Comparison of ENCODE assay signal across 24 cellular contexts in the genomic region with DNA sequence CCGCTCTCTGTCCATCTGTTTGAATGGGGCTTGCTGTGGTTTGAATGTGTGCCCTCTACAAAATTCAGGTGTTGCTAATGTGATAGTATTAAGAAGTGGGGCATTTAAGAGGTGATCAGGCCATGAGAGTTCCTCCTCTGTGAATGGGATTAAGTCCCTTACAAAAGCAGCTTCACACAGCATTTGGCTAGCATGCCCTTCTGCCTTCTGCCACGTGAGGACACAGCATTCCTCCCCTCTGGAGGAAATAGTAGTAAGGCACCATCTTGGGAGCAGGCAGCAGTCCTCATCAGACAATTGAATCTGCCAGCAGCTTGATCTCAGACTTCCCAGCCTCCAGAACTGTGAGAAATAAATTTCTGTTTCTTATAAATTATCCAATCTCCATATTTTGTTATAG.
A peak's percentile ranks its signal among the peaks of the same experiment; 100 is the strongest.
DNase-seq lines count a peak whose midpoint lies in the region; ATAC-seq and TF ChIP-seq lines count a peak whose summit lies in the region.
"Had no signal": no experiment of that assay in that cellular context is flagged by ENCODE, and none has a peak within 500 bp of the region (broad histone marks: within the 10 kb centered on the region; RNA-seq: fewer than 3 reads in every experiment).

No MANE protein-coding gene starts in this region.

- TF ChIP-seq CTCF in cardiac muscle cell (IDR thresholded peaks at IDR 0.05; ENCODE audit: low read depth, low read length), result no peak
- peak; percentile 35; the same call in 1 of the 2 replicates for TF ChIP-seq CTCF in WERI-Rb-1 (IDR thresholded peaks at IDR 0.05; ENCODE audit: low read depth, low read length)
- TF ChIP-seq CTCF in nephron progenitor cell (IDR thresholded peaks at IDR 0.05), result no peak

- DNase-seq in cardiac muscle cell (ENCODE audit: low read depth in 1 of 2, low spot score in 1 of 2), result no peak
- DNase-seq in cardiac septum (ENCODE audit: low spot score), result no peak
- peak; percentile 77 for DNase-seq in WERI-Rb-1
- DNase-seq in nephron progenitor cell, result no peak
- no peak for DNase-seq in naive thymus-derived CD4-positive, alpha-beta T cell
- no peak for DNase-seq in naive thymus-derived CD8-positive, alpha-beta T cell
- no peak for DNase-seq in NCI-H526 treated with DMSO at 0.1 percent for 48 hours (lab: John Stamatoyannopoulos, UW)
- DNase-seq: 8988T; CD4-positive, alpha-beta memory T cell; EL; GF-D8; H9; MV-4-11; NCI-H1105 treated with DMSO at 0.1 percent for 48 hours; NCI-H2029 treated with DMSO at 0.1 percent for 48 hours; NCI-H226; NCI-H510A treated with DMSO at 0.1 percent for 48 hours; PC-9; SHP77 treated with DMSO at 0.1 percent for 48 hours had no signal

- H3K27ac Mint-ChIP-seq in nephron progenitor cell, result peak overlapping the region; percentile 91
- no peak overlapping the region for H3K27ac Mint-ChIP-seq in naive thymus-derived CD4-positive, alpha-beta T cell
- no peak overlapping the region for H3K27ac Mint-ChIP-seq in naive thymus-derived CD8-positive, alpha-beta T cell
- H3K27ac Mint-ChIP-seq: CD4-positive, alpha-beta memory T cell; H9; IgD-negative memory B cell had no signal

- H3K27me3 ChIP-seq in cardiac muscle cell (no peaks in the 10 kb centered on the region), WERI-Rb-1 (ENCODE audit: insufficient read depth, low read depth, severe bottlenecking) (no peaks in the 10 kb centered on the region)
- H3K27me3 ChIP-seq in naive thymus-derived CD4-positive, alpha-beta T cell (ENCODE audit: control insufficient read depth in 2 of 2, insufficient read depth in 2 of 2, low read length in 2 of 2), result no peaks in the 10 kb centered on the region

- no peak for ATAC-seq in naive thymus-derived CD4-positive, alpha-beta T cell
- no peak for ATAC-seq in naive thymus-derived CD8-positive, alpha-beta T cell
- no peak for ATAC-seq in HG02852 (IDR thresholded peaks at IDR 0.05; ENCODE audit: unreplicated experiment)
- ATAC-seq: SK-N-SH treated with all-trans-retinoic acid at 6 μM for 48 hours had no signal

- POLR2A ChIA-PET in naive thymus-derived CD4-positive, alpha-beta T cell (lab: Charles Lee), result no interaction called here
- POLR2A ChIA-PET in naive thymus-derived CD8-positive, alpha-beta T cell (lab: Charles Lee), result no interaction called here

- H3K27me3 Mint-ChIP-seq in nephron progenitor cell (ENCODE audit: low read depth, poor library complexity), result no peaks in the 10 kb centered on the region
- no peaks in the 10 kb centered on the region for H3K27me3 Mint-ChIP-seq in naive thymus-derived CD4-positive, alpha-beta T cell
- H3K27me3 Mint-ChIP-seq in naive thymus-derived CD8-positive, alpha-beta T cell, result no peaks in the 10 kb centered on the region
- H3K27me3 Mint-ChIP-seq: CD4-positive, alpha-beta memory T cell; IgD-negative memory B cell had no signal

- intact Hi-C loops in cardiac septum (cut with DNase I), result no loop called here
- intact Hi-C loops in naive thymus-derived CD4-positive, alpha-beta T cell (cut with micrococcal nuclease), result no loop called here

- H3K27ac ChIP-seq in cardiac muscle cell (peak overlapping the region; percentile 31), WERI-Rb-1 (peak overlapping the region; percentile 26)
- no peak overlapping the region for H3K27ac ChIP-seq in naive thymus-derived CD4-positive, alpha-beta T cell (ENCODE audit: low read depth, low read length)
- H3K27ac ChIP-seq: BLaER1 treated with 17β-estradiol and CSF1 and Interleukin-3, amounts not matched to agents 10 nM and 100 nM; PC-9; RWPE1 had no signal

- peaks cover 20% of the 10 kb centered on the region for H3K4me1 ChIP-seq in cardiac muscle cell (ENCODE audit: low read depth)
- H3K4me1 ChIP-seq in naive thymus-derived CD4-positive, alpha-beta T cell (ENCODE audit: control insufficient read depth in 2 of 2, insufficient read depth in 2 of 2, low read length in 2 of 2), result no peaks in the 10 kb centered on the region

- H3K9me3 ChIP-seq in cardiac muscle cell (ENCODE audit: low read depth) (no peaks in the 10 kb centered on the region), WERI-Rb-1 (ENCODE audit: severe bottlenecking) (no peaks in the 10 kb centered on the region)
- no peaks in the 10 kb centered on the region for H3K9me3 ChIP-seq in naive thymus-derived CD4-positive, alpha-beta T cell (ENCODE audit: control insufficient read depth in 2 of 3, low read length in 3 of 3)

- no peaks in the 10 kb centered on the region for H3K36me3 ChIP-seq in cardiac muscle cell
- H3K36me3 ChIP-seq in WERI-Rb-1, result no peaks in the 10 kb centered on the region
- no peaks in the 10 kb centered on the region for H3K36me3 ChIP-seq in naive thymus-derived CD4-positive, alpha-beta T cell (ENCODE audit: control insufficient read depth in 2 of 3, insufficient read depth in 3 of 3, low read length in 3 of 3)
- H3K36me3 ChIP-seq: BLaER1 treated with 17β-estradiol and CSF1 and Interleukin-3, amounts not matched to agents 10 nM and 100 nM had no signal

- H3K4me3 ChIP-seq in cardiac muscle cell (no peak overlapping the region), WERI-Rb-1 (ENCODE audit: low read depth, low read length) (no peak overlapping the region)
- H3K4me3 ChIP-seq in naive thymus-derived CD4-positive, alpha-beta T cell (ENCODE audit: low read length), result no peak overlapping the region
- H3K4me3 ChIP-seq: BLaER1 treated with 17β-estradiol and CSF1 and Interleukin-3, amounts not matched to agents 10 nM and 100 nM; PC-9 had no signal

- H3K4me3 Mint-ChIP-seq in nephron progenitor cell, result no peak overlapping the region
- H3K4me3 Mint-ChIP-seq in naive thymus-derived CD4-positive, alpha-beta T cell, result no peak overlapping the region
- H3K4me3 Mint-ChIP-seq in naive thymus-derived CD8-positive, alpha-beta T cell, result no peak overlapping the region
- H3K4me3 Mint-ChIP-seq: CD4-positive, alpha-beta memory T cell; H9; IgD-negative memory B cell had no signal

- peaks cover 52% of the 10 kb centered on the region for H3K4me1 Mint-ChIP-seq in nephron progenitor cell
- H3K4me1 Mint-ChIP-seq in naive thymus-derived CD4-positive, alpha-beta T cell, result peaks cover 0 to 2% (median 0%) of the 10 kb centered on the region in 7 donors
- peaks cover 1 to 14% (median 3%) of the 10 kb centered on the region in 4 donors for H3K4me1 Mint-ChIP-seq in naive thymus-derived CD8-positive, alpha-beta T cell

- no peaks in the 10 kb centered on the region for H3K36me3 Mint-ChIP-seq in nephron progenitor cell (ENCODE audit: low read depth)
- no peaks in the 10 kb centered on the region for H3K36me3 Mint-ChIP-seq in naive thymus-derived CD4-positive, alpha-beta T cell
- no peaks in the 10 kb centered on the region for H3K36me3 Mint-ChIP-seq in naive thymus-derived CD8-positive, alpha-beta T cell
- H3K36me3 Mint-ChIP-seq: CD4-positive, alpha-beta memory T cell; IgD-negative memory B cell had no signal

- CTCF ChIA-PET in naive thymus-derived CD4-positive, alpha-beta T cell (lab: Charles Lee), result no interaction called here

- no peaks in the 10 kb centered on the region for H3K9me3 Mint-ChIP-seq in nephron progenitor cell
- peaks cover 0 to 7% (median 0%) of the 10 kb centered on the region in 11 donors for H3K9me3 Mint-ChIP-seq in naive thymus-derived CD4-positive, alpha-beta T cell
- peaks cover 0 to 4% (median 0%) of the 10 kb centered on the region in 9 donors for H3K9me3 Mint-ChIP-seq in naive thymus-derived CD8-positive, alpha-beta T cell
- H3K9me3 Mint-ChIP-seq: H9 had no signal
